Comparison of ENCODE assay signal across 31 cellular contexts in genomic region chr3:55161256-55161655, GRCh38.
A peak's percentile ranks its signal among the peaks of the same experiment; 100 is the strongest.
DNase-seq lines count a peak whose midpoint lies in the region; ATAC-seq and TF ChIP-seq lines count a peak whose summit lies in the region.
"Had no signal": no experiment of that assay in that cellular context is flagged by ENCODE, and none has a peak within 500 bp of the region (broad histone marks: within the 10 kb centered on the region; RNA-seq: fewer than 3 reads in every experiment).

No MANE protein-coding gene starts in this region.

- TF ChIP-seq CTCF in PC-9 (conservative IDR thresholded peaks at IDR 0.05) (no peak), esophagus muscularis mucosa (IDR thresholded peaks at IDR 0.05) (no peak), nephron (IDR thresholded peaks at IDR 0.05; ENCODE audit: unreplicated experiment in 3 of 3) (no peak)

- no peak for TF ChIP-seq POLR2A in esophagus muscularis mucosa (IDR thresholded peaks at IDR 0.05; ENCODE audit: low read depth)

- H3K4me3 Mint-ChIP-seq in nephron, result no peak overlapping the region
- H3K4me3 Mint-ChIP-seq: CD14-positive monocyte; effector memory CD8-positive, alpha-beta T cell; IgD-negative memory B cell; mesothelial cell of epicardium; natural killer cell; stimulated activated effector memory CD8-positive, alpha-beta T cell treated with anti-CD3 and anti-CD28 coated beads, Interleukin-12 subunit alpha, Interleukin-12 subunit beta, amount 100 ng/mL, for 72 hours; T-helper 1 cell treated with Interleukin-12 subunit alpha and Interleukin-12 subunit beta and Interleukin-4 antibody, amounts not matched to agents 30 μg/mL and 1 μg/mL, for 36 hours had no signal

- no peaks in the 10 kb centered on the region for H3K27me3 Mint-ChIP-seq in nephron (ENCODE audit: low read depth)
- H3K27me3 Mint-ChIP-seq: effector memory CD8-positive, alpha-beta T cell; IgD-negative memory B cell had no signal

- peaks cover 5% of the 10 kb centered on the region; the same call in 1 of the 2 replicates for H3F3A ChIP-seq in PC-9 (ENCODE audit: insufficient read depth, low read depth)

- no TSS peak for BruUV-seq in PC-9 (replicated peaks; lab: Mats Ljungman, UMichigan)

- peaks cover 40% of the 10 kb centered on the region for H3K4me1 Mint-ChIP-seq in nephron
- H3K4me1 Mint-ChIP-seq: natural killer cell; stimulated activated effector memory CD8-positive, alpha-beta T cell treated with anti-CD3 and anti-CD28 coated beads, Interleukin-12 subunit alpha, Interleukin-12 subunit beta, amount 100 ng/mL, for 72 hours had no signal

- H3K27me3 ChIP-seq in PC-9 (ENCODE audit: insufficient read depth, low read depth) (no peaks in the 10 kb centered on the region), esophagus muscularis mucosa (no peaks in the 10 kb centered on the region)
- H3K27me3 ChIP-seq: adrenal gland, breast epithelium, left lung, upper lobe of right lung had no signal

- H3K9me3 ChIP-seq in PC-9 (ENCODE audit: insufficient read depth, low read depth), result no peaks in the 10 kb centered on the region
- no peaks in the 10 kb centered on the region for H3K9me3 ChIP-seq in esophagus muscularis mucosa
- H3K9me3 ChIP-seq: adrenal gland, breast epithelium, left lung, upper lobe of right lung had no signal

- H3K36me3 ChIP-seq in PC-9 (ENCODE audit: low read depth) (no peaks in the 10 kb centered on the region), esophagus muscularis mucosa (no peaks in the 10 kb centered on the region)
- H3K36me3 ChIP-seq: adrenal gland, breast epithelium, left lung, upper lobe of right lung had no signal

- peak; percentile 52 for DNase-seq in EH (ENCODE audit: low read depth)
- no peak for DNase-seq in PC-9
- DNase-seq in esophagus muscularis mucosa (ENCODE audit: extremely low spot score), result peak; percentile 55
- DNase-seq in NCI-H446 (lab: John Stamatoyannopoulos, UW), result no peak
- no peak for DNase-seq in stimulated activated CD4-positive, alpha-beta T cell treated with anti-CD3 and anti-CD28 coated beads, Interleukin-4, amount 100 ng/mL, for 1 hour
- no peak for DNase-seq in MV-4-11 (lab: John Stamatoyannopoulos, UW)
- DNase-seq: activated CD4-positive, alpha-beta T cell treated with anti-CD3 and anti-CD28 coated beads, Interleukin-2, amount 50 U/mL, for 48 hours; activated naive CD4-positive, alpha-beta T cell treated with Interleukin-2 at 50 U/mL for 16 hours; cortex of kidney; DND-41; effector memory CD8-positive, alpha-beta T cell; erythroblast; left lung; natural killer cell; NCI-H1105; NCI-H1930; NCI-H526; stimulated activated CD4-positive, alpha-beta T cell treated with anti-CD3 and anti-CD28 coated beads, Interleukin-12 subunit alpha, Interleukin-12 subunit beta, amount 100 ng/mL, for 4 hours; stimulated activated CD4-positive, alpha-beta T cell treated with anti-CD3 and anti-CD28 coated beads, Interleukin-4, amount 100 ng/mL, for 24 hours; upper lobe of right lung had no signal

- H3K9me3 Mint-ChIP-seq in nephron, result no peaks in the 10 kb centered on the region
- H3K9me3 Mint-ChIP-seq: mesothelial cell of epicardium had no signal

- H4K20me1 ChIP-seq in PC-9 (ENCODE audit: insufficient read depth), result no peaks in the 10 kb centered on the region

- no peaks in the 10 kb centered on the region for H3K36me3 Mint-ChIP-seq in nephron (ENCODE audit: low read depth)
- H3K36me3 Mint-ChIP-seq: CD14-positive monocyte; IgD-negative memory B cell; mesothelial cell of epicardium; stimulated activated effector memory CD8-positive, alpha-beta T cell treated with anti-CD3 and anti-CD28 coated beads, Interleukin-12 subunit alpha, Interleukin-12 subunit beta, amount 100 ng/mL, for 72 hours had no signal

- intact Hi-C loops in PC-9 (cut with micrococcal nuclease; ENCODE audit: unreplicated experiment) (loop anchor here (5.0 kb wide), 1 partner anchor 209 kb away; no protein-coding TSS in a partner anchor), esophagus muscularis mucosa (cut with DNase I) (no loop called here)

- peak overlapping the region; percentile 25 to 79 (median 59) for H3K27ac Mint-ChIP-seq in nephron
- H3K27ac Mint-ChIP-seq: CD14-positive monocyte; effector memory CD8-positive, alpha-beta T cell; IgD-negative memory B cell; natural killer cell; stimulated activated effector memory CD8-positive, alpha-beta T cell treated with anti-CD3 and anti-CD28 coated beads, Interleukin-12 subunit alpha, Interleukin-12 subunit beta, amount 100 ng/mL, for 72 hours; T-helper 1 cell treated with Interleukin-12 subunit alpha and Interleukin-12 subunit beta and Interleukin-4 antibody, amounts not matched to agents 30 μg/mL and 1 μg/mL, for 36 hours had no signal

- peak overlapping the region; percentile 51; the same call in 1 of the 2 replicates for H3K4me2 ChIP-seq in PC-9

- ATAC-seq in GM21390 (IDR thresholded peaks at IDR 0.05; ENCODE audit: unreplicated experiment), result no peak
- ATAC-seq: activated CD4-positive, CD25-positive, alpha-beta regulatory T cell treated with anti-CD3 and anti-CD28 coated beads, Interleukin-2, amount 50 U/mL, for 24 hours; effector memory CD8-positive, alpha-beta T cell; left lung; natural killer cell; stimulated activated effector memory CD8-positive, alpha-beta T cell treated with anti-CD3 and anti-CD28 coated beads, Interleukin-12 subunit alpha, Interleukin-12 subunit beta, amount 100 ng/mL, for 72 hours had no signal

- CTCF ChIA-PET in PC-9 (lab: Charles Lee), result no interaction called here

- no peaks in the 10 kb centered on the region for H3K9me2 ChIP-seq in PC-9 (ENCODE audit: insufficient read depth)

- 97% methylated on average over 3 of the region's 3 CpGs for WGBS in esophagus muscularis mucosa

- POLR2A ChIA-PET in PC-9 (lab: Charles Lee; ENCODE audit: unreplicated experiment), result interaction anchor here (0.7 kb wide), 1 partner anchor 204 kb away, joined by 9 read pairs; no protein-coding TSS in a partner anchor

- H2AFZ ChIP-seq in PC-9, result no peak overlapping the region
- H2AFZ ChIP-seq: parathyroid adenoma had no signal

- H3K27ac ChIP-seq in PC-9 (peak overlapping the region; percentile 57), esophagus muscularis mucosa (replicated peaks in 1 of 4) (no peak overlapping the region)
- H3K27ac ChIP-seq: adrenal gland, breast epithelium, left lung, parathyroid adenoma, upper lobe of right lung had no signal

- no peak for TF ChIP-seq EP300 in esophagus muscularis mucosa (IDR thresholded peaks at IDR 0.05)

- H3K4me1 ChIP-seq in PC-9 (replicated peaks; ENCODE audit: insufficient read depth), result peaks cover 15% of the 10 kb centered on the region
- no peaks in the 10 kb centered on the region for H3K4me1 ChIP-seq in esophagus muscularis mucosa
- H3K4me1 ChIP-seq: breast epithelium, left lung, parathyroid adenoma, upper lobe of right lung had no signal

- no peak overlapping the region for H3K4me3 ChIP-seq in PC-9
- no peak overlapping the region for H3K4me3 ChIP-seq in esophagus muscularis mucosa
- H3K4me3 ChIP-seq: adrenal gland, breast epithelium, left lung, upper lobe of right lung had no signal

- H3K79me2 ChIP-seq in PC-9 (ENCODE audit: low read depth), result no peaks in the 10 kb centered on the region
- H3K79me2 ChIP-seq: parathyroid adenoma had no signal

Comparison
In these comparisons a context has a peak if more than half of its experiments do, and no peak if none do; other contexts are left out.
1. DNase-seq: peak in EH (single experiment) and esophagus muscularis mucosa (single experiment); none in PC-9 (0 of 2), NCI-H446 (0 of 2), stimulated activated CD4-positive, alpha-beta T cell treated with anti-CD3 and anti-CD28 coated beads, Interleukin-4, amount 100 ng/mL, for 1 hour (single experiment) and MV-4-11 (single experiment).